1 cellular context compared by ENCODE assay signal in the genomic region with DNA sequence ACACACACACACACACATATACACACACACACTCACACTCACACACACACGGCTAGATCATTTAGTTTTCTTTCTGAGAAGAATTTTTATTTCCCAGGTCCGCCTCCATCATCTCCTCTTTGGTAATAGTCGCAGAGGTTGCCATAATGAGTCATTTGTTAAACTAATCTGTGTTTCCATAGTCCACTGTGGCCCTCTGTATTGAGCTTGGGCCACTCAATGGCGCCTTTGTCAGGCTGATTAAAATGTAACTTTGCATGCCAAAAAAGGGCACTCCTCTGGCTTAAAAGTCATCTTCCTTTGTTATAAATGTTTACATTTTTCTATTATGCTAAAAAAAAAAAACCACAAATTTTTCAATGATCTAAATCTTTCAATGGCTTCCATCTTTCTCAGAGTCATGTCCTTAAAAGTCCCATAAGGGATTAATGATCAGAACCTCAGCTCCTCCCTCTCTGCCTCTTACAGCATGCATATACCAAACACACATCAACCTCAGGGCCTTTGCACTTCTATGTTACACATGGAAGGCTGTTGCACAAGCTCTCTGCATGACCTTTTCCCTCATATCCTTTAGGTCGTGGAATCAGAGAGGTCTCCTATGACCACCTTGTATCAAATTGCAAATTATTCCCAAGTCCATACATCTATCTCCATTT.
A peak's percentile ranks its signal among the peaks of the same experiment; 100 is the strongest.
TF ChIP-seq lines count a peak whose summit lies in the region.

No MANE protein-coding gene starts in this region.

TF ChIP-seq in HepG2, 621 proteins besides CTCF, POLR2A, EP300 and RAD21 (continued from another document and continues in another):
- TF ChIP-seq, protein P1, sequence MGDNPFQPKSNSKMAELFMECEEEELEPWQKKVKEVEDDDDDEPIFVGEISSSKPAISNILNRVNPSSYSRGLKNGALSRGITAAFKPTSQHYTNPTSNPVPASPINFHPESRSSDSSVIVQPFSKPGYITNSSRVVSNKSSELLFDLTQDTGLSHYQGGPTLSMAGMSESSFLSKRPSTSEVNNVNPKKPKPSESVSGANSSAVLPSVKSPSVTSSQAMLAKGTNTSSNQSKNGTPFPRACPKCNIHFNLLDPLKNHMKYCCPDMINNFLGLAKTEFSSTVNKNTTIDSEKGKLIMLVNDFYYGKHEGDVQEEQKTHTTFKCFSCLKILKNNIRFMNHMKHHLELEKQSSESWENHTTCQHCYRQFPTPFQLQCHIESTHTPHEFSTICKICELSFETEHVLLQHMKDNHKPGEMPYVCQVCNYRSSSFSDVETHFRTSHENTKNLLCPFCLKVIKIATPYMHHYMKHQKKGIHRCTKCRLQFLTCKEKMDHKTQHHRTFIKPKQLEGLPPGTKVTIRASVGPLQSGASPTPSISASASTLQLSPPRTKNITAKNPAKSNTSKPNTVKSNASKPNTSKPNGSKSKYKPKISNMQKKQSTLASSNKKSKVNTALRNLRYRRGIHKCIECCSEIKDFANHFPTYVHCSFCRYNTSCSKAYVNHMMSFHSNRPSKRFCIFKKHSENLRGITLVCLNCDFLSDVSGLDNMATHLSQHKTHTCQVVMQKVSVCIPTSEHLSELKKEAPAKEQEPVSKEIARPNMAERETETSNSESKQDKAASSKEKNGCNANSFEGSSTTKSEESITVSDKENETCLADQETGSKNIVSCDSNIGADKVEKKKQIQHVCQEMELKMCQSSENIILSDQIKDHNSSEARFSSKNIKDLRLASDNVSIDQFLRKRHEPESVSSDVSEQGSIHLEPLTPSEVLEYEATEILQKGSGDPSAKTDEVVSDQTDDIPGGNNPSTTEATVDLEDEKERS (CRISPR knock-in tag; IDR thresholded peaks at IDR 0.05), result no peak; the same call in 1 of the 2 replicates
- TF ChIP-seq EZH2 (conservative IDR thresholded peaks at IDR 0.05; ENCODE audit: low read depth, low read length) (no peak), ETV6 (CRISPR knock-in tag; conservative IDR thresholded peaks at IDR 0.05) (no peak), PITX1 (CRISPR knock-in tag; IDR thresholded peaks at IDR 0.05) (peak; percentile 63), ZNF3 (CRISPR knock-in tag; IDR thresholded peaks at IDR 0.05) (peak; percentile 92), KMT2A (CRISPR knock-in tag; IDR thresholded peaks at IDR 0.05) (no peak), ZSCAN31 (CRISPR knock-in tag; IDR thresholded peaks at IDR 0.05; ENCODE audit: low read depth) (no peak), MED13 (CRISPR knock-in tag; IDR thresholded peaks at IDR 0.05) (no peak), RFXANK (CRISPR knock-in tag; IDR thresholded peaks at IDR 0.05) (no peak), ZNF563 (CRISPR knock-in tag; IDR thresholded peaks at IDR 0.05) (no peak), MYNN (CRISPR knock-in tag; IDR thresholded peaks at IDR 0.05; ENCODE audit: low read depth) (0 out of 2 replicates have a peak, but pooled peaks have one; percentile 64), CC2D1A (CRISPR knock-in tag; IDR thresholded peaks at IDR 0.05) (no peak), SOX13 (IDR thresholded peaks at IDR 0.05) (peak; percentile 40; the same call in 1 of the 2 replicates), SOX13 (CRISPR knock-in tag; conservative IDR thresholded peaks at IDR 0.05 in 1 of 2, IDR thresholded peaks at IDR 0.05 in 1 of 2) (peak in 1 of 2 experiments; percentile 92; a peak in 2 of 4 replicates), NCOR1 (IDR thresholded peaks at IDR 0.05; ENCODE audit: borderline replicate concordance, low read length) (peak; percentile 60; the same call in 1 of the 2 replicates), MYC (CRISPR knock-in tag; IDR thresholded peaks at IDR 0.05; ENCODE audit: borderline replicate concordance) (no peak), AGO2 (optimal IDR thresholded peaks at IDR 0.05; ENCODE audit: low read depth, low read length) (no peak), ZNF335 (CRISPR knock-in tag; IDR thresholded peaks at IDR 0.05) (0 out of 2 replicates have a peak, but pooled peaks have one; percentile 22), HDAC6 (IDR thresholded peaks at IDR 0.05; ENCODE audit: low read depth, low read length) (0 out of 2 replicates have a peak, but pooled peaks have one; percentile 30), BRD4 (CRISPR knock-in tag; IDR thresholded peaks at IDR 0.05) (no peak), RFX3 (CRISPR knock-in tag; IDR thresholded peaks at IDR 0.05) (no peak), ZNF44 (CRISPR knock-in tag; IDR thresholded peaks at IDR 0.05) (no peak), HNRNPK (IDR thresholded peaks at IDR 0.05; ENCODE audit: low read depth, low read length, poor library complexity, severe bottlenecking) (no peak), ELF3 (CRISPR knock-in tag; IDR thresholded peaks at IDR 0.05) (peak; percentile 19; the same call in 1 of the 2 replicates), NBN (conservative IDR thresholded peaks at IDR 0.05) (no peak), GATA4 (IDR thresholded peaks at IDR 0.05; ENCODE audit: borderline replicate concordance, low read depth) (peak; percentile 54; the same call in 1 of the 2 replicates), U2AF1 (optimal IDR thresholded peaks at IDR 0.05; ENCODE audit: low read depth, low read length) (no peak), ZNF782 (CRISPR knock-in tag; IDR thresholded peaks at IDR 0.05; ENCODE audit: borderline replicate concordance) (no peak), ZSCAN29 (CRISPR knock-in tag; conservative IDR thresholded peaks at IDR 0.05) (0 out of 2 replicates have a peak, but pooled peaks have one; percentile 14), ZKSCAN8 (CRISPR knock-in tag; IDR thresholded peaks at IDR 0.05; ENCODE audit: borderline replicate concordance) (peak; percentile 69; the same call in 1 of the 2 replicates), ZNF160 (CRISPR knock-in tag; IDR thresholded peaks at IDR 0.05) (no peak), ZNF24 (IDR thresholded peaks at IDR 0.05) (no peak), SNAPC2 (CRISPR knock-in tag; IDR thresholded peaks at IDR 0.05) (no peak), NPAS2 (CRISPR knock-in tag; IDR thresholded peaks at IDR 0.05; ENCODE audit: borderline replicate concordance) (no peak), KDM5B (CRISPR knock-in tag; IDR thresholded peaks at IDR 0.05; ENCODE audit: borderline replicate concordance) (no peak), ZNF720 (CRISPR knock-in tag; IDR thresholded peaks at IDR 0.05) (no peak)
- TF ChIP-seq, protein P2, sequence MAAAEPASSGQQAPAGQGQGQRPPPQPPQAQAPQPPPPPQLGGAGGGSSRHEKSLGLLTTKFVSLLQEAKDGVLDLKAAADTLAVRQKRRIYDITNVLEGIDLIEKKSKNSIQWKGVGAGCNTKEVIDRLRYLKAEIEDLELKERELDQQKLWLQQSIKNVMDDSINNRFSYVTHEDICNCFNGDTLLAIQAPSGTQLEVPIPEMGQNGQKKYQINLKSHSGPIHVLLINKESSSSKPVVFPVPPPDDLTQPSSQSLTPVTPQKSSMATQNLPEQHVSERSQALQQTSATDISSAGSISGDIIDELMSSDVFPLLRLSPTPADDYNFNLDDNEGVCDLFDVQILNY (CRISPR knock-in tag; conservative IDR thresholded peaks at IDR 0.05), result no peak
- TF ChIP-seq, protein P3, sequence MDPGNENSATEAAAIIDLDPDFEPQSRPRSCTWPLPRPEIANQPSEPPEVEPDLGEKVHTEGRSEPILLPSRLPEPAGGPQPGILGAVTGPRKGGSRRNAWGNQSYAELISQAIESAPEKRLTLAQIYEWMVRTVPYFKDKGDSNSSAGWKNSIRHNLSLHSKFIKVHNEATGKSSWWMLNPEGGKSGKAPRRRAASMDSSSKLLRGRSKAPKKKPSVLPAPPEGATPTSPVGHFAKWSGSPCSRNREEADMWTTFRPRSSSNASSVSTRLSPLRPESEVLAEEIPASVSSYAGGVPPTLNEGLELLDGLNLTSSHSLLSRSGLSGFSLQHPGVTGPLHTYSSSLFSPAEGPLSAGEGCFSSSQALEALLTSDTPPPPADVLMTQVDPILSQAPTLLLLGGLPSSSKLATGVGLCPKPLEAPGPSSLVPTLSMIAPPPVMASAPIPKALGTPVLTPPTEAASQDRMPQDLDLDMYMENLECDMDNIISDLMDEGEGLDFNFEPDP (CRISPR knock-in tag; conservative IDR thresholded peaks at IDR 0.05), result no peak
- TF ChIP-seq, protein P4, sequence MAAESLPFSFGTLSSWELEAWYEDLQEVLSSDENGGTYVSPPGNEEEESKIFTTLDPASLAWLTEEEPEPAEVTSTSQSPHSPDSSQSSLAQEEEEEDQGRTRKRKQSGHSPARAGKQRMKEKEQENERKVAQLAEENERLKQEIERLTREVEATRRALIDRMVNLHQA (CRISPR knock-in tag; IDR thresholded peaks at IDR 0.05), result no peak
- TF ChIP-seq, protein P5, sequence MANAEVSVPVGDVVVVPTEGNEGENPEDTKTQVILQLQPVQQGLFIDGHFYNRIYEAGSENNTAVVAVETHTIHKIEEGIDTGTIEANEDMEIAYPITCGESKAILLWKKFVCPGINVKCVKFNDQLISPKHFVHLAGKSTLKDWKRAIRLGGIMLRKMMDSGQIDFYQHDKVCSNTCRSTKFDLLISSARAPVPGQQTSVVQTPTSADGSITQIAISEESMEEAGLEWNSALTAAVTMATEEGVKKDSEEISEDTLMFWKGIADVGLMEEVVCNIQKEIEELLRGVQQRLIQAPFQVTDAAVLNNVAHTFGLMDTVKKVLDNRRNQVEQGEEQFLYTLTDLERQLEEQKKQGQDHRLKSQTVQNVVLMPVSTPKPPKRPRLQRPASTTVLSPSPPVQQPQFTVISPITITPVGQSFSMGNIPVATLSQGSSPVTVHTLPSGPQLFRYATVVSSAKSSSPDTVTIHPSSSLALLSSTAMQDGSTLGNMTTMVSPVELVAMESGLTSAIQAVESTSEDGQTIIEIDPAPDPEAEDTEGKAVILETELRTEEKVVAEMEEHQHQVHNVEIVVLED (CRISPR knock-in tag; IDR thresholded peaks at IDR 0.05; ENCODE audit: borderline replicate concordance), result no peak
- TF ChIP-seq, protein P6, sequence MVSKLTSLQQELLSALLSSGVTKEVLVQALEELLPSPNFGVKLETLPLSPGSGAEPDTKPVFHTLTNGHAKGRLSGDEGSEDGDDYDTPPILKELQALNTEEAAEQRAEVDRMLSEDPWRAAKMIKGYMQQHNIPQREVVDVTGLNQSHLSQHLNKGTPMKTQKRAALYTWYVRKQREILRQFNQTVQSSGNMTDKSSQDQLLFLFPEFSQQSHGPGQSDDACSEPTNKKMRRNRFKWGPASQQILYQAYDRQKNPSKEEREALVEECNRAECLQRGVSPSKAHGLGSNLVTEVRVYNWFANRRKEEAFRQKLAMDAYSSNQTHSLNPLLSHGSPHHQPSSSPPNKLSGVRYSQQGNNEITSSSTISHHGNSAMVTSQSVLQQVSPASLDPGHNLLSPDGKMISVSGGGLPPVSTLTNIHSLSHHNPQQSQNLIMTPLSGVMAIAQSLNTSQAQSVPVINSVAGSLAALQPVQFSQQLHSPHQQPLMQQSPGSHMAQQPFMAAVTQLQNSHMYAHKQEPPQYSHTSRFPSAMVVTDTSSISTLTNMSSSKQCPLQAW (CRISPR knock-in tag; IDR thresholded peaks at IDR 0.05), result no peak
- TF ChIP-seq, protein P7, sequence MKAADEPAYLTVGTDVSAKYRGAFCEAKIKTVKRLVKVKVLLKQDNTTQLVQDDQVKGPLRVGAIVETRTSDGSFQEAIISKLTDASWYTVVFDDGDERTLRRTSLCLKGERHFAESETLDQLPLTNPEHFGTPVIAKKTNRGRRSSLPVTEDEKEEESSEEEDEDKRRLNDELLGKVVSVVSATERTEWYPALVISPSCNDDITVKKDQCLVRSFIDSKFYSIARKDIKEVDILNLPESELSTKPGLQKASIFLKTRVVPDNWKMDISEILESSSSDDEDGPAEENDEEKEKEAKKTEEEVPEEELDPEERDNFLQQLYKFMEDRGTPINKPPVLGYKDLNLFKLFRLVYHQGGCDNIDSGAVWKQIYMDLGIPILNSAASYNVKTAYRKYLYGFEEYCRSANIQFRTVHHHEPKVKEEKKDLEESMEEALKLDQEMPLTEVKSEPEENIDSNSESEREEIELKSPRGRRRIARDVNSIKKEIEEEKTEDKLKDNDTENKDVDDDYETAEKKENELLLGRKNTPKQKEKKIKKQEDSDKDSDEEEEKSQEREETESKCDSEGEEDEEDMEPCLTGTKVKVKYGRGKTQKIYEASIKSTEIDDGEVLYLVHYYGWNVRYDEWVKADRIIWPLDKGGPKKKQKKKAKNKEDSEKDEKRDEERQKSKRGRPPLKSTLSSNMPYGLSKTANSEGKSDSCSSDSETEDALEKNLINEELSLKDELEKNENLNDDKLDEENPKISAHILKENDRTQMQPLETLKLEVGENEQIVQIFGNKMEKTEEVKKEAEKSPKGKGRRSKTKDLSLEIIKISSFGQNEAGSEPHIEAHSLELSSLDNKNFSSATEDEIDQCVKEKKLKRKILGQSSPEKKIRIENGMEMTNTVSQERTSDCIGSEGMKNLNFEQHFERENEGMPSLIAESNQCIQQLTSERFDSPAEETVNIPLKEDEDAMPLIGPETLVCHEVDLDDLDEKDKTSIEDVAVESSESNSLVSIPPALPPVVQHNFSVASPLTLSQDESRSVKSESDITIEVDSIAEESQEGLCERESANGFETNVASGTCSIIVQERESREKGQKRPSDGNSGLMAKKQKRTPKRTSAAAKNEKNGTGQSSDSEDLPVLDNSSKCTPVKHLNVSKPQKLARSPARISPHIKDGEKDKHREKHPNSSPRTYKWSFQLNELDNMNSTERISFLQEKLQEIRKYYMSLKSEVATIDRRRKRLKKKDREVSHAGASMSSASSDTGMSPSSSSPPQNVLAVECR (CRISPR knock-in tag; IDR thresholded peaks at IDR 0.05; ENCODE audit: borderline replicate concordance), result no peak
- TF ChIP-seq, protein P8, sequence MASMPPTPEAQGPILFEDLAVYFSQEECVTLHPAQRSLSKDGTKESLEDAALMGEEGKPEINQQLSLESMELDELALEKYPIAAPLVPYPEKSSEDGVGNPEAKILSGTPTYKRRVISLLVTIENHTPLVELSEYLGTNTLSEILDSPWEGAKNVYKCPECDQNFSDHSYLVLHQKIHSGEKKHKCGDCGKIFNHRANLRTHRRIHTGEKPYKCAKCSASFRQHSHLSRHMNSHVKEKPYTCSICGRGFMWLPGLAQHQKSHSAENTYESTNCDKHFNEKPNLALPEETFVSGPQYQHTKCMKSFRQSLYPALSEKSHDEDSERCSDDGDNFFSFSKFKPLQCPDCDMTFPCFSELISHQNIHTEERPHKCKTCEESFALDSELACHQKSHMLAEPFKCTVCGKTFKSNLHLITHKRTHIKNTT (CRISPR knock-in tag; IDR thresholded peaks at IDR 0.05), result no peak
- TF ChIP-seq, protein P9, sequence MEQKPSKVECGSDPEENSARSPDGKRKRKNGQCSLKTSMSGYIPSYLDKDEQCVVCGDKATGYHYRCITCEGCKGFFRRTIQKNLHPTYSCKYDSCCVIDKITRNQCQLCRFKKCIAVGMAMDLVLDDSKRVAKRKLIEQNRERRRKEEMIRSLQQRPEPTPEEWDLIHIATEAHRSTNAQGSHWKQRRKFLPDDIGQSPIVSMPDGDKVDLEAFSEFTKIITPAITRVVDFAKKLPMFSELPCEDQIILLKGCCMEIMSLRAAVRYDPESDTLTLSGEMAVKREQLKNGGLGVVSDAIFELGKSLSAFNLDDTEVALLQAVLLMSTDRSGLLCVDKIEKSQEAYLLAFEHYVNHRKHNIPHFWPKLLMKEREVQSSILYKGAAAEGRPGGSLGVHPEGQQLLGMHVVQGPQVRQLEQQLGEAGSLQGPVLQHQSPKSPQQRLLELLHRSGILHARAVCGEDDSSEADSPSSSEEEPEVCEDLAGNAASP (CRISPR knock-in tag; IDR thresholded peaks at IDR 0.05; ENCODE audit: borderline replicate concordance), result peak; percentile 80; the same call in 1 of the 2 replicates
